ENCODE assay signal across 18 cellular contexts in the genomic region with DNA sequence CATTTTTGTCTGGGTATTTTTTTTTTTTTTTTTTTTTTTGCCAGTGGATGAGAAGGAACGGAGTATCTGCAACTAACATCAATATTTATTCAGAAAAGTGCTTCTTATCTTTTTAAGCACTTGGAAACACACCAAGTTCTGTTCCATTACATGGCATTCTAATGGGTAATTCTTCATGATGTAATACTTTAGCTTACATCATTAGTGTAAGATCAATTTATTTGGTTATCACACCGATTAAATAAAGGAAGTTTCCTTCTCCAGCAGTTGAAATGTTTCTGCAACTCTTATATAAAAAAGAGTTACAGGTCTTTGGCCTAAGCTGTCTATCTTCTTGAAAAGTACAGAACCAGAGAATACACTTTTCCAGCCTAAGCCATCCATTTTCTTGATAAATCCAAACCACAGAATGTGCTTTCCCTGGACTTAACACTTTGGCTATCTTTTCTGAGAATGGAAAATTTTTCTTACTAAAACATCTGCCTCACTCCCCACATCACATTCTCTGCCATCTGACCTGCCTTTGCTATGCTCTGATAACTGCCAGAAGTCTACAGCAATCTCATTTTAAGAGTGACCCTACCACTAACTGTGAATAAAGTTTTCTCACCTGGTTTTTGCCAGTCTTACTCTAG.
"Had no signal": no experiment of that assay in that cellular context is flagged by ENCODE, and none has a peak within 500 bp of the region (broad histone marks: within the 10 kb centered on the region; RNA-seq: fewer than 3 reads in every experiment).

No MANE protein-coding gene starts in this region.

- H3K27ac ChIP-seq: breast epithelium, skin epidermis, tibial nerve had no signal

- H3K27ac Mint-ChIP-seq: activated CD8-positive, alpha-beta T cell treated with anti-CD3 and anti-CD28 coated beads for 36 hours; activated naive CD8-positive, alpha-beta T cell treated with anti-CD3 and anti-CD28 coated beads, Interleukin-2, amount 10 ng/mL, durations not matched to agents 7 days and 5 days; activated T-helper 2 cell treated with anti-CD3 and anti-CD28 coated beads, Interferon-gamma antibody, Interleukin-2, Interleukin-4, amounts not matched to agents 10 μg/mL and 5 μg/mL and 100 μg/mL, durations not matched to agents 14 hours and 24 hours and 36 hours; progenitor cell of endocrine pancreas; stimulated activated naive CD8-positive, alpha-beta T cell treated with anti-CD3 and anti-CD28 coated beads, Interleukin-15, Interleukin-2, amounts not matched to agents 100 ng/mL and 50 ng/mL, for 24 hours; T-helper 2 cell treated with Interferon-gamma antibody and Interleukin-4, amounts not matched to agents 5 μg/mL and 100 μg/mL, for 36 hours; WTC11 had no signal

- H3K36me3 Mint-ChIP-seq: WTC11 had no signal

- H3K4me1 Mint-ChIP-seq: activated naive CD8-positive, alpha-beta T cell treated with anti-CD3 and anti-CD28 coated beads, Interleukin-2, amount 10 ng/mL, durations not matched to agents 7 days and 5 days had no signal

- DNase-seq: activated CD4-positive, alpha-beta T cell treated with anti-CD3 and anti-CD28 coated beads for 48 hours; activated CD8-positive, alpha-beta T cell treated with anti-CD3 and anti-CD28 coated beads for 36 hours; activated naive CD4-positive, alpha-beta T cell treated with Interleukin-2 at 50 U/mL for 16 hours; activated naive CD8-positive, alpha-beta T cell treated with anti-CD3 and anti-CD28 coated beads, Interleukin-2, amount 10 ng/mL, durations not matched to agents 7 days and 5 days; activated T-cell treated with anti-CD3 and anti-CD28 coated beads, Interleukin-2, amount 50 U/mL, for 1 hour; cortex of kidney; effector CD4-positive, alpha-beta T cell; islet precursor cell; occipital lobe had no signal

- H3K4me3 Mint-ChIP-seq: activated CD8-positive, alpha-beta T cell treated with anti-CD3 and anti-CD28 coated beads for 36 hours; activated naive CD8-positive, alpha-beta T cell treated with anti-CD3 and anti-CD28 coated beads, Interleukin-2, amount 10 ng/mL, durations not matched to agents 7 days and 5 days; stimulated activated naive CD8-positive, alpha-beta T cell treated with anti-CD3 and anti-CD28 coated beads, Interleukin-15, Interleukin-2, amounts not matched to agents 100 ng/mL and 50 ng/mL, for 24 hours; T-helper 2 cell treated with Interferon-gamma antibody and Interleukin-4, amounts not matched to agents 5 μg/mL and 100 μg/mL, for 36 hours; WTC11 had no signal

- H3K27me3 Mint-ChIP-seq: activated CD8-positive, alpha-beta T cell treated with anti-CD3 and anti-CD28 coated beads for 36 hours; activated naive CD8-positive, alpha-beta T cell treated with anti-CD3 and anti-CD28 coated beads, Interleukin-2, amount 10 ng/mL, durations not matched to agents 7 days and 5 days; progenitor cell of endocrine pancreas; stimulated activated naive CD8-positive, alpha-beta T cell treated with anti-CD3 and anti-CD28 coated beads, Interleukin-15, Interleukin-2, amounts not matched to agents 100 ng/mL and 50 ng/mL, for 24 hours had no signal

- H3K27me3 ChIP-seq: breast epithelium, tibial nerve had no signal

- H3K4me1 ChIP-seq: breast epithelium had no signal

- H3K36me3 ChIP-seq: breast epithelium had no signal

- ATAC-seq: activated CD8-positive, alpha-beta T cell treated with anti-CD3 and anti-CD28 coated beads for 36 hours; WTC11 had no signal

- H3K4me3 ChIP-seq: breast epithelium, lung, skin epidermis, tibial nerve had no signal
